In the genomic region with DNA sequence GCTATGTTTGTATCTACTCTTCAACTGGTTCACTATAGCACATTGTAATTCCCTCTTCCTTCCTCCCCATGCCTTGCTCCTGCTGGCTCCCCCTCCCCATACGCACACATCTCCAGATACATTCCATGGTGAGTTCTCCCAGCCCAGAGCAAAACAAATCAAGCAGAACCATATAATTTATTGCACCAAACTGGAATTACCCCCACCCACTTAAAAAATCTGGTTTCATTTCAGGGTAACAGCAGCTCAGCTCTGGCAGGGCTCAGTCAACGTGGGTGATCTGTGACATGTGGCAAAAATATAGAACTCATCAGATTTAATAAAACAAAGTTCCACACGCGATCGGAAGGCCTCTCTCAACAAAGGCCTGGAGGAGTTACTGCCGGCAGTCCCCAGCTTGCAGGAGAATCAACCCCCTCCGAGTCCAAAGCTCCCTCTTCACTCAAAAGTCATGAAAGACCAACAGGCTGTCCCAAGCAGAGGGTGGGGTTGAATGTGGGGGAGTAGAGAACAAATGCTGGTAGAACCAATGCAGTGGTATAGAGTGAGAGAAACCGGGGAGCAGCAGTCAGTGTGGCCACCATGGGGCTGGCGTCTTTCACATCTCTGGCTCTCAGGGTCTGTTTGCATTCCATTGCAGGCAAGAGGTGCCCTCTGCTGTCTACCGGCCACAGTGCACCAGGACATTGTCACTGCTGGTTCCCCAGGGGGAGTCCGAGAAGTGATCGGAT, we compare ENCODE assay signal across 7 cellular contexts.
DNase-seq lines count a peak whose midpoint lies in the region; ATAC-seq and TF ChIP-seq lines count a peak whose summit lies in the region.

No MANE protein-coding gene starts in this region.

- H3K36me3 ChIP-seq in MM.1S (replicated peaks; ENCODE audit: insufficient read depth, low read length), result no peaks in the 10 kb centered on the region
- no peaks in the 10 kb centered on the region for H3K36me3 ChIP-seq in brain microvascular endothelial cell (replicated peaks)

- DNase-seq in GM10248 (ENCODE audit: extremely low spot score) (peak; percentile 18), MM.1S (peak; percentile 24), brain microvascular endothelial cell (peak; percentile 75), kidney tubule cell (ENCODE audit: low spot score) (peak; percentile 56), NCI-H446 treated with DMSO at 0.1 percent for 48 hours (lab: John Stamatoyannopoulos, UW) (no peak), putamen (ENCODE audit: low spot score) (no peak)

- H3K27ac ChIP-seq in MM.1S (ENCODE audit: low read length) (no peak overlapping the region), brain microvascular endothelial cell (no peak overlapping the region)

- H4K20me1 ChIP-seq in MM.1S (ENCODE audit: insufficient read depth, low read length), result no peaks in the 10 kb centered on the region

- no peaks in the 10 kb centered on the region for H3K27me3 ChIP-seq in MM.1S (replicated peaks; ENCODE audit: insufficient read depth, low read length)
- H3K27me3 ChIP-seq in brain microvascular endothelial cell (replicated peaks), result no peaks in the 10 kb centered on the region

- POLR2A ChIA-PET in GM10248 (lab: Yijun Ruan, JAX), result no interaction called here

- ATAC-seq in GM21576 (IDR thresholded peaks at IDR 0.05; ENCODE audit: unreplicated experiment), result peak; percentile 80

- H3K9ac ChIP-seq in MM.1S (ENCODE audit: low read length), result no peak overlapping the region

- no peaks in the 10 kb centered on the region for H3K79me2 ChIP-seq in MM.1S (ENCODE audit: low read length)

- H3K9me3 ChIP-seq in MM.1S (replicated peaks; ENCODE audit: insufficient read depth, low read length), result no peaks in the 10 kb centered on the region

- in situ Hi-C loops in brain microvascular endothelial cell (cut with HindIII; ENCODE audit: low pct_ligation_motif_present, low sequenced_read_pairs), result no loop called here

- no peaks in the 10 kb centered on the region for H3F3A ChIP-seq in MM.1S (ENCODE audit: insufficient read depth, low read length)

- no peaks in the 10 kb centered on the region for H3K9me2 ChIP-seq in MM.1S (replicated peaks; ENCODE audit: insufficient read depth, low read length)

- TF ChIP-seq CTCF in GM10248 (IDR thresholded peaks at IDR 0.05; ENCODE audit: control extremely low read depth, extremely low read depth, low read depth, missing control alignments) (peak; percentile 55), MM.1S (IDR thresholded peaks at IDR 0.05; ENCODE audit: low read length) (peak; percentile 50), brain microvascular endothelial cell (IDR thresholded peaks at IDR 0.05; ENCODE audit: low read depth, low read length, missing control alignments) (peak; percentile 89)

- peak overlapping the region; percentile 15; the same call in 1 of the 2 replicates for H3K4me3 ChIP-seq in MM.1S (ENCODE audit: low read length)
- H3K4me3 ChIP-seq in brain microvascular endothelial cell (ENCODE audit: low read depth, low read length), result no peak overlapping the region

- 0 out of 2 replicates have a peak overlapping the region, but pooled peaks have one; percentile 31 for H2AFZ ChIP-seq in MM.1S (ENCODE audit: low read length)

- no peaks in the 10 kb centered on the region for H3K4me1 ChIP-seq in MM.1S (ENCODE audit: low read length)

- H3K4me2 ChIP-seq in MM.1S (ENCODE audit: low read depth, low read length), result peak overlapping the region; percentile 37; the same call in 1 of the 2 replicates

- CTCF ChIA-PET in GM10248 (lab: Yijun Ruan, JAX), result interaction anchor here (2.3 kb wide), 1 partner anchor 10 kb away, joined by 10 read pairs; no protein-coding TSS in a partner anchor

Comparison
In these comparisons a context has a peak if more than half of its experiments do, and no peak if none do; other contexts are left out.
1. DNase-seq: peak in GM10248 (single experiment), MM.1S (single experiment), brain microvascular endothelial cell (single experiment) and kidney tubule cell (single experiment); none in NCI-H446 treated with DMSO at 0.1 percent for 48 hours (single experiment) and putamen (single experiment).
2. Peak in every context shown above with its lines, with median percentiles within 50 percentile points of each other: CTCF ChIP-seq.